1 cellular context compared by ENCODE assay signal in genomic region chr16:47780213-47780612, GRCh38.
TF ChIP-seq lines count a peak whose summit lies in the region.

No MANE protein-coding gene starts in this region.

TF ChIP-seq in SK-N-SH, 30 proteins besides CTCF, POLR2A, EP300 and RAD21 (continued from another document):
- TF ChIP-seq TAF1 (IDR thresholded peaks at IDR 0.05; ENCODE audit: borderline replicate concordance, low read depth, low read length) (no peak), FOXM1 (IDR thresholded peaks at IDR 0.05; ENCODE audit: low read depth) (no peak), MXI1 (IDR thresholded peaks at IDR 0.05; ENCODE audit: low read depth, low read length) (no peak), GATA2 (CRISPR knock-in tag; IDR thresholded peaks at IDR 0.05) (no peak)
TF ChIP-seq in SK-N-SH: peak in this region for 0.
